ENCODE assay signal across 18 cellular contexts in genomic region chr13:93480553-93481106, GRCh38.
DNase-seq lines count a peak whose midpoint lies in the region; ATAC-seq, FAIRE-seq and TF ChIP-seq lines count a peak whose summit lies in the region.
"Had no signal": no experiment of that assay in that cellular context is flagged by ENCODE, and none has a peak within 500 bp of the region (broad histone marks: within the 10 kb centered on the region; RNA-seq: fewer than 3 reads in every experiment).

No MANE protein-coding gene starts in this region.

- H3K9me3 ChIP-seq in HEK293 (ENCODE audit: control insufficient read depth, insufficient read depth, low read depth, low read length) (no peaks in the 10 kb centered on the region), mucosa of descending colon (no peaks in the 10 kb centered on the region)

- H3K4me1 ChIP-seq in HEK293 (ENCODE audit: control insufficient read depth, insufficient read depth, low read length) = no peaks in the 10 kb centered on the region
- no peaks in the 10 kb centered on the region for H3K4me1 ChIP-seq in mucosa of descending colon (ENCODE audit: low read depth)

- FAIRE-seq in D721Med (lab: Jason Lieb, UNC) = peak; percentile 6
- peak; percentile 71 for FAIRE-seq in islet of Langerhans (lab: Jason Lieb, UNC)
- FAIRE-seq: GM12892 had no signal

- intact Hi-C loops in mucosa of descending colon (cut with DNase I, micrococcal nuclease) = no loop called here

- POLR2A ChIA-PET in HEK293 (lab: Yijun Ruan, JAX) = no interaction called here

- H3K4me3 ChIP-seq in HEK293 (ENCODE audit: low read depth, low read length) (no peak overlapping the region), mucosa of descending colon (no peak overlapping the region)
- H3K4me3 ChIP-seq: GM23338 had no signal

- no peak overlapping the region for H3K27ac ChIP-seq in HEK293 (ENCODE audit: extremely low read depth, low read depth, low read length)
- H3K27ac ChIP-seq: HL-60 had no signal

- no peak for ATAC-seq in HG03097 (IDR thresholded peaks at IDR 0.05; ENCODE audit: low FRiP score, unreplicated experiment)
- no peak for ATAC-seq in mucosa of descending colon
- ATAC-seq: GM23338 had no signal

- no peak for TF ChIP-seq CTCF in D721Med (IDR thresholded peaks at IDR 0.05; ENCODE audit: insufficient read depth, missing control alignments)
- no peak for TF ChIP-seq CTCF in HEK293 (tag by site-specific recombination; IDR thresholded peaks at IDR 0.05)
- TF ChIP-seq CTCF in mucosa of descending colon (IDR thresholded peaks at IDR 0.05) = no peak

- DNase-seq in D721Med (ENCODE audit: insufficient read length, low spot score) = no peak
- DNase-seq in astrocyte of the hippocampus (ENCODE audit: low read depth, low spot score) = peak; percentile 18
- DNase-seq in mucosa of descending colon = no peak
- DNase-seq in MV-4-11 (lab: John Stamatoyannopoulos, UW) = no peak
- no peak for DNase-seq in inferior parietal cortex (ENCODE audit: extremely low spot score)
- DNase-seq: C1 segment of cervical spinal cord; CD4-positive, alpha-beta T cell; DND-41; GDM1; H9; HFFc6; IMR-90 had no signal

- CTCF ChIA-PET in HEK293 (lab: Yijun Ruan, JAX) = interaction anchor here (0.7 kb wide), 1 partner anchor 33 kb away, joined by 3 read pairs; no protein-coding TSS in a partner anchor

- no peaks in the 10 kb centered on the region for H3K36me3 ChIP-seq in HEK293 (ENCODE audit: control insufficient read depth in 2 of 2, insufficient read depth in 1 of 2, low read length in 2 of 2)
- no peaks in the 10 kb centered on the region for H3K36me3 ChIP-seq in mucosa of descending colon (ENCODE audit: low read depth)

TF ChIP-seq in HEK293, 187 proteins besides CTCF, POLR2A, EP300 and RAD21:
- TF ChIP-seq, protein P1, sequence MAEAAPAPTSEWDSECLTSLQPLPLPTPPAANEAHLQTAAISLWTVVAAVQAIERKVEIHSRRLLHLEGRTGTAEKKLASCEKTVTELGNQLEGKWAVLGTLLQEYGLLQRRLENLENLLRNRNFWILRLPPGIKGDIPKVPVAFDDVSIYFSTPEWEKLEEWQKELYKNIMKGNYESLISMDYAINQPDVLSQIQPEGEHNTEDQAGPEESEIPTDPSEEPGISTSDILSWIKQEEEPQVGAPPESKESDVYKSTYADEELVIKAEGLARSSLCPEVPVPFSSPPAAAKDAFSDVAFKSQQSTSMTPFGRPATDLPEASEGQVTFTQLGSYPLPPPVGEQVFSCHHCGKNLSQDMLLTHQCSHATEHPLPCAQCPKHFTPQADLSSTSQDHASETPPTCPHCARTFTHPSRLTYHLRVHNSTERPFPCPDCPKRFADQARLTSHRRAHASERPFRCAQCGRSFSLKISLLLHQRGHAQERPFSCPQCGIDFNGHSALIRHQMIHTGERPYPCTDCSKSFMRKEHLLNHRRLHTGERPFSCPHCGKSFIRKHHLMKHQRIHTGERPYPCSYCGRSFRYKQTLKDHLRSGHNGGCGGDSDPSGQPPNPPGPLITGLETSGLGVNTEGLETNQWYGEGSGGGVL (tag by site-specific recombination; IDR thresholded peaks at IDR 0.05) = no peak
- TF ChIP-seq TRIM28 (IDR thresholded peaks at IDR 0.05; ENCODE audit: borderline replicate concordance, low read length) = peak; percentile 37; the same call in 1 of the 2 replicates
TF ChIP-seq in HEK293: peak in this region for 1.
